In the genomic region with DNA sequence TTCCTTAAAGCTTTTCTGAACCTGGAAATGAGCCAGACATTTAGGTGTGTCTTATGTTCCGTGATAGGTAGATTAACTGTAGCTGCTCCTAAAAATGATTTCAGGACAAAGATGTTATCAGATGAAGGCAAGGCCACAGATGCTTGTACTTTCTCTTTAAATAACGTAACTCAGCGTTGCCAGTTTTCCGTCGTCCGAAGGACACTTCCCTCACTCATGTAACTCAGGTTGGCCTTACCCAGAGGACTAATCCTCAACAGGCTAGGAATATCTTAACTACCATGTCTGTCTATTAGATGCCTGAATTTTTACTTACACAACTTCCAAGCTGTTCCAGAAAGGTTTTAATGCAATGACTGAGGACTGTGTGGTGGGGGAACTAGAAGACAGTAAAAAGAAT, we compare ENCODE assay signal across 19 cellular contexts. TPM values are rescaled to one million over a fixed set of nuclear protein-coding genes. Genes with fewer than 3 reads are reported as not detected.
A peak's percentile ranks its signal among the peaks of the same experiment; 100 is the strongest.
DNase-seq lines count a peak whose midpoint lies in the region; ATAC-seq, FAIRE-seq and TF ChIP-seq lines count a peak whose summit lies in the region.
"Had no signal": no experiment of that assay in that cellular context is flagged by ENCODE, and none has a peak within 500 bp of the region (broad histone marks: within the 10 kb centered on the region; RNA-seq: fewer than 3 reads in every experiment).

No MANE protein-coding gene starts in this region.

- peaks cover 2% of the 10 kb centered on the region for H3K9me3 Mint-ChIP-seq in glutamatergic neuron (ENCODE audit: unreplicated experiment)

- TF ChIP-seq RAD21 in K562 (CRISPR knock-in tag; conservative IDR thresholded peaks at IDR 0.05 in 1 of 2, IDR thresholded peaks at IDR 0.05 in 1 of 2) = no peak

- TF ChIP-seq CTCF in WERI-Rb-1 (IDR thresholded peaks at IDR 0.05; ENCODE audit: low read depth, low read length) = no peak
- TF ChIP-seq CTCF in K562 (IDR thresholded peaks at IDR 0.05 in 2 of 3, conservative IDR thresholded peaks at IDR 0.05 in 1 of 3; ENCODE audit: insufficient read depth in 2 of 3, low read depth in 1 of 3, low read length in 3 of 3) = no peak
- TF ChIP-seq CTCF in pancreas (IDR thresholded peaks at IDR 0.05) = no peak
- TF ChIP-seq CTCF in glutamatergic neuron (IDR thresholded peaks at IDR 0.05; ENCODE audit: partially characterized antibody, unreplicated experiment) = no peak

- H3K4me2 ChIP-seq in K562 (ENCODE audit: insufficient read depth, low read length) = no peak overlapping the region

- no peak for FAIRE-seq in K562 (lab: Jason Lieb, UNC)
- FAIRE-seq in pancreas (lab: Jason Lieb, UNC) = no peak
- FAIRE-seq: G401.6, GM12892, GM19239, H1 had no signal

- peaks cover 2% of the 10 kb centered on the region for H3K27me3 Mint-ChIP-seq in glutamatergic neuron (ENCODE audit: unreplicated experiment)

- H3K9me3 ChIP-seq in WERI-Rb-1 (ENCODE audit: severe bottlenecking) (no peaks in the 10 kb centered on the region), K562 (replicated peaks; ENCODE audit: control insufficient read depth, insufficient read depth, low read depth, low read length) (no peaks in the 10 kb centered on the region; the same call in 1 of the 2 replicates), pancreas (no peaks in the 10 kb centered on the region)

- intact Hi-C loops in K562 (cut with micrococcal nuclease) = no loop called here
- intact Hi-C loops in pancreas (cut with DNase I) = no loop called here

- ATAC-seq in K562 (no peak), pancreas (peak; percentile 79 to 83 (median 82))

- in situ Hi-C loops in K562 (cut with MboI) = no loop called here

- no peak overlapping the region for H2AFZ ChIP-seq in K562 (ENCODE audit: low read depth, low read length)
- H2AFZ ChIP-seq: GM23248 had no signal

- H3K4me1 Mint-ChIP-seq in glutamatergic neuron (ENCODE audit: low read depth, unreplicated experiment) = no peaks in the 10 kb centered on the region
- H3K4me1 Mint-ChIP-seq: CD4-positive, alpha-beta memory T cell had no signal

- H3K4me1 ChIP-seq in K562 (replicated peaks in 1 of 2; ENCODE audit: control insufficient read depth in 2 of 2, insufficient read depth in 2 of 2, low read length in 2 of 2) (peaks cover 0 to 17% of the 10 kb centered on the region in 2 experiments; a peak in 2 of 5 replicates), pancreas (peaks cover 13 to 15% (median 13%) of the 10 kb centered on the region in 3 donors)

- peak overlapping the region; percentile 2; the same call in 1 of the 2 replicates for H3K4me3 ChIP-seq in WERI-Rb-1 (ENCODE audit: low read depth, low read length)
- no peak overlapping the region for H3K4me3 ChIP-seq in K562
- H3K4me3 ChIP-seq in pancreas = no peak overlapping the region
- H3K4me3 ChIP-seq: GM23248 had no signal

- no peak overlapping the region for H3K9ac ChIP-seq in K562 (ENCODE audit: insufficient read depth in 1 of 2, low read depth in 2 of 2, low read length in 2 of 2)
- H3K9ac ChIP-seq: GM23248 had no signal

- CTCF ChIA-PET in K562 (lab: Yijun Ruan, JAX; ENCODE audit: low intra/inter-chr PET ratio) = no interaction called here

- H3K27ac ChIP-seq in WERI-Rb-1 (no peak overlapping the region), K562 (ENCODE audit: extremely low read depth, low read depth, low read length) (no peak overlapping the region), pancreas (peak overlapping the region; percentile 35 to 78 (median 66))
- H3K27ac ChIP-seq: GM23248 had no signal

- peaks cover 3% of the 10 kb centered on the region for H3K36me3 Mint-ChIP-seq in glutamatergic neuron (ENCODE audit: unreplicated experiment)
- H3K36me3 Mint-ChIP-seq: CD4-positive, alpha-beta memory T cell had no signal

- no peaks in the 10 kb centered on the region for H3K27me3 ChIP-seq in WERI-Rb-1 (ENCODE audit: insufficient read depth, low read depth, severe bottlenecking)
- no peaks in the 10 kb centered on the region for H3K27me3 ChIP-seq in K562 (ENCODE audit: control insufficient read depth in 2 of 2, insufficient read depth in 2 of 2, low read length in 2 of 2)
- no peaks in the 10 kb centered on the region for H3K27me3 ChIP-seq in pancreas

- H3K4me3 Mint-ChIP-seq in glutamatergic neuron (ENCODE audit: unreplicated experiment) = no peak overlapping the region
- H3K4me3 Mint-ChIP-seq: CD4-positive, alpha-beta memory T cell had no signal

- no peak for TF ChIP-seq POLR2A in K562 (conservative IDR thresholded peaks at IDR 0.05)

- POLR2A ChIA-PET in K562 (lab: Yijun Ruan, JAX) = interaction anchor here (0.6 to 1.2 kb wide), 6 partner anchors 9 to 121 kb away, joined by 3 to 7 read pairs (median 3); a partner anchor contains a TSS

- H3K36me3 ChIP-seq in WERI-Rb-1 (no peaks in the 10 kb centered on the region), K562 (ENCODE audit: control insufficient read depth, insufficient read depth, low read length) (no peaks in the 10 kb centered on the region), pancreas (no peaks in the 10 kb centered on the region)

- no peak for TF ChIP-seq EP300 in K562 (IDR thresholded peaks at IDR 0.05; ENCODE audit: low read length)

- DNase-seq in WERI-Rb-1 = peak; percentile 12
- no peak for DNase-seq in K562 (ENCODE audit: extremely low read depth in 1 of 4, low spot score in 3 of 4)
- peak in 3 of 6 donors; percentile 24 to 65 (median 45) for DNase-seq in pancreas
- DNase-seq in activated CD4-positive, alpha-beta T cell treated with anti-CD3 and anti-CD28 coated beads for 48 hours = no peak
- no peak for DNase-seq in glutamatergic neuron
- DNase-seq in hepatic stellate cell (ENCODE audit: low spot score) = no peak
- DNase-seq: C1 segment of cervical spinal cord; Calu3; CD4-positive, alpha-beta memory T cell; COR-L47; DMS153; DND-41; GM23248; H7; HCEC 1CT had no signal

- 39% methylated on average over 6 of the region's 6 CpGs for WGBS in K562 (ENCODE audit: insufficient coverage, low coverage, missing lambda C conversion rate)
- WGBS in pancreas, 2 donors = 36 to 39% methylated on average over 6 of the region's 6 CpGs

- H4K20me1 ChIP-seq in K562 (replicated peaks; ENCODE audit: control insufficient read depth, insufficient read depth, low read length) = no peaks in the 10 kb centered on the region

- no peaks in the 10 kb centered on the region for H3K79me2 ChIP-seq in K562 (ENCODE audit: control insufficient read depth, insufficient read depth, low read length)

- no peaks in the 10 kb centered on the region for H3K9me1 ChIP-seq in K562 (ENCODE audit: control insufficient read depth, insufficient read depth, low read length)

- no peak overlapping the region for H3K27ac Mint-ChIP-seq in glutamatergic neuron (ENCODE audit: unreplicated experiment)
- H3K27ac Mint-ChIP-seq: CD4-positive, alpha-beta memory T cell had no signal

- no TSS peak for BruUV-seq in K562 (replicated peaks; lab: Mats Ljungman, UMichigan)

TF ChIP-seq in K562, 482 proteins besides CTCF, POLR2A, EP300 and RAD21:
- TF ChIP-seq CEBPB (tag; IDR thresholded peaks at IDR 0.05) (peak; percentile 58), ZNF347 (CRISPR knock-in tag; IDR thresholded peaks at IDR 0.05; ENCODE audit: low read depth) (no peak)
TF ChIP-seq in K562: peak in this region for 1.

RNA-seq across cellular contexts. Expression of a gene that starts 35.4 kb away (rescaled TPM):
- 18.2 and 25.0 TPM in 2 replicates for total RNA-seq in K562 (2011; cell fraction: chromatin; rRNA removed; ENCODE audit: low replicate concordance)
- 12.5 and 13.6 TPM in 2 replicates for total RNA-seq in K562 (2011; cell fraction: nucleolus; rRNA removed)
- total RNA-seq in K562 (2011; cell fraction: nucleoplasm; rRNA removed) = 18.5 and 25.7 TPM in 2 replicates
- total RNA-seq in K562 (2014; rRNA removed) (66.2 TPM in 2 replicates), K562 (2014; rRNA removed; fragmentation: Illumina TruSeq; extraction: Trizol) (43.3 and 43.5 TPM in 2 replicates), K562 (2015; rRNA removed; fragmentation: Illumina TruSeq; extraction: Trizol) (25.1 and 29.3 TPM in 2 replicates), K562 (2021) (56.5 and 56.9 TPM in 2 replicates), pancreas (10 to 100 TPM in 1 of 6 donors, 1 to 10 TPM in 5; 6.6 to 10.2 (median 7.5) TPM), glutamatergic neuron (ENCODE audit: unreplicated experiment) (6.4 TPM)
- polyA plus RNA-seq in K562 (2011; rRNA removed) (25.6 and 45.4 TPM in 2 replicates), K562 (2014; fragmentation: Illumina TruSeq; extraction: Trizol) (41.0 and 42.1 TPM in 2 replicates), K562 (2014; fragmentation: Nextera tagmentation; extraction: Ambion mirVana) (10 to 100 TPM in 1 of 2 experiments, 1 to 10 TPM in 1; 8.7 to 13.3 TPM), K562 (2014; rRNA removed) (54.5 and 56.0 TPM in 2 replicates), pancreas (1 to 10 TPM; 3.5 to 7.5 TPM)
- 26.9 and 37.2 TPM in 2 replicates for polyA plus RNA-seq in K562 (2011; cell fraction: cytosol; rRNA removed)
- polyA plus RNA-seq in K562 (2011; cell fraction: nucleus; rRNA removed) = 11.3 and 14.9 TPM in 2 replicates
- polyA plus RNA-seq in K562 (2012) = 41.1 and 110 TPM in 2 replicates
- 21.1 and 30.9 TPM in 2 replicates for polyA minus RNA-seq in K562 (2011; rRNA and poly(A)+ RNA removed)
- 6.7 and 15.0 TPM in 2 replicates for polyA minus RNA-seq in K562 (2011; cell fraction: cytosol; rRNA and poly(A)+ RNA removed)
- polyA minus RNA-seq in K562 (2011; cell fraction: nucleus; rRNA and poly(A)+ RNA removed) = 8.4 and 9.6 TPM in 2 replicates

Comparison
In these comparisons a context has a peak if more than half of its experiments do, and no peak if none do; other contexts are left out.
1. H3K27ac ChIP-seq: peak in pancreas (4 of 4); none in WERI-Rb-1 (single experiment) and K562 (single experiment).